ENCODE assay signal across 8 cellular contexts in genomic region chr12:50311858-50312609, GRCh38. TPM values are rescaled to one million over a fixed set of nuclear protein-coding genes. Genes with fewer than 3 reads are reported as not detected.
A peak's percentile ranks its signal among the peaks of the same experiment; 100 is the strongest.
DNase-seq lines count a peak whose midpoint lies in the region; ATAC-seq, FAIRE-seq and TF ChIP-seq lines count a peak whose summit lies in the region.
"Not testable (repeated sequence)": the region's sequence is repeated elsewhere in the genome, so short reads cannot be mapped to it uniquely, and the experiment has no call there.

No MANE protein-coding gene starts in this region.

- not testable (repeated sequence) for H3K36me3 ChIP-seq in fibroblast of lung (ENCODE audit: control insufficient read depth, insufficient read depth, low read length); pancreas; aorta (ENCODE audit: control insufficient read depth in 1 of 2, insufficient read depth in 2 of 2, low read length in 1 of 2)

- not testable (repeated sequence) for ATAC-seq in T-helper 17 cell; aorta (ENCODE audit: low FRiP score)
- ATAC-seq in pancreas, result peak; percentile 59 to 87 (median 82)

- H3K79me2 ChIP-seq in fibroblast of lung (ENCODE audit: control insufficient read depth, insufficient read depth, low read length), result not testable (repeated sequence)

- DNase-seq in EL (peak; percentile 70), LHCN-M2 (ENCODE audit: low read depth) (peak; percentile 80), MCF 10A (ENCODE audit: unreplicated experiment) (peak; percentile 48), fibroblast of lung (ENCODE audit: low read depth in 2 of 2) (peak; percentile 66 to 75), kidney tubule cell (ENCODE audit: low spot score) (peak; percentile 20), pancreas (peak in 3 of 6 donors; percentile 33 to 46 (median 36)), aorta (peak; percentile 58 to 76)
- DNase-seq in T-helper 17 cell, result not testable (repeated sequence)

- CTCF ChIA-PET in MCF 10A (lab: Yijun Ruan, JAX), result interaction anchor here (1.0 to 3.1 kb wide), 6 partner anchors 9 to 179 kb away, joined by 3 to 14 read pairs (median 6); no protein-coding TSS in a partner anchor

- not testable (repeated sequence) for TF ChIP-seq CTCF in MCF 10A (IDR thresholded peaks at IDR 0.05; ENCODE audit: unreplicated experiment); fibroblast of lung (conservative IDR thresholded peaks at IDR 0.05 in 1 of 2, IDR thresholded peaks at IDR 0.05 in 1 of 2; ENCODE audit: low read depth in 1 of 2, low read length in 2 of 2); pancreas (IDR thresholded peaks at IDR 0.05)

- H3K27me3 ChIP-seq in fibroblast of lung (ENCODE audit: control insufficient read depth, insufficient read depth, low read length); pancreas; aorta (ENCODE audit: control insufficient read depth in 1 of 2, insufficient read depth in 2 of 2, low read length in 1 of 2): not testable (repeated sequence)

- H3K4me1 Mint-ChIP-seq in T-helper 17 cell; MCF 10A (ENCODE audit: insufficient read depth, unreplicated experiment): not testable (repeated sequence)

- H3K27me3 Mint-ChIP-seq in T-helper 17 cell; MCF 10A (ENCODE audit: insufficient read depth, unreplicated experiment): not testable (repeated sequence)

- H3K27ac ChIP-seq in fibroblast of lung (ENCODE audit: insufficient read depth, low read length), result peak overlapping the region; percentile 42
- not testable (repeated sequence) for H3K27ac ChIP-seq in pancreas; aorta (ENCODE audit: low read depth in 1 of 2, low read length in 2 of 2)

- POLR2A ChIA-PET in MCF 10A (lab: Yijun Ruan, JAX), result interaction anchor here (0.7 to 4.4 kb wide), 4 partner anchors 46 to 136 kb away, joined by 3 to 24 read pairs (median 6); no protein-coding TSS in a partner anchor

- not testable (repeated sequence) for FAIRE-seq in pancreas (lab: Jason Lieb, UNC)

- H2AFZ ChIP-seq in fibroblast of lung (ENCODE audit: low read length), result not testable (repeated sequence)

- not testable (repeated sequence) for H3K4me2 ChIP-seq in fibroblast of lung (ENCODE audit: extremely low read depth, insufficient read depth, low read length)

- peak overlapping the region; percentile 47 for H3K27ac Mint-ChIP-seq in T-helper 17 cell
- not testable (repeated sequence) for H3K27ac Mint-ChIP-seq in MCF 10A (ENCODE audit: low read depth, unreplicated experiment)

- H4K20me1 ChIP-seq in fibroblast of lung (ENCODE audit: control insufficient read depth, extremely low read depth, insufficient read depth, low read length), result not testable (repeated sequence)

- intact Hi-C loops in MCF 10A (cut with micrococcal nuclease), result loop anchor here (5.0 kb wide), 1 partner anchor 235 kb away; no protein-coding TSS in a partner anchor
- intact Hi-C loops in pancreas (cut with DNase I), result loop anchor here in 1 of 3 donors (10.0 kb wide), 2 partner anchors 127 to 237 kb away; no protein-coding TSS in a partner anchor
- intact Hi-C loops in aorta (cut with DNase I), result loop anchor here (5.0 to 10.0 kb wide), 4 partner anchors 90 to 240 kb away; partner anchors contain the start of gene SMARCD1 (in 1 of the 2)

- not testable (repeated sequence) for H3K4me3 ChIP-seq in fibroblast of lung (replicated peaks in 1 of 4; ENCODE audit: control extremely low read depth in 1 of 4, insufficient read depth in 1 of 4, low read depth in 3 of 4, low read length in 4 of 4); pancreas; aorta (ENCODE audit: low read length in 2 of 2)

- H3K9me3 Mint-ChIP-seq in MCF 10A (ENCODE audit: unreplicated experiment), result not testable (repeated sequence)

- H3K9me3 ChIP-seq in T-helper 17 cell (ENCODE audit: control insufficient read depth, low read length, poor library complexity, severe bottlenecking); fibroblast of lung (ENCODE audit: control insufficient read depth, insufficient read depth, low read depth, low read length); pancreas; aorta (ENCODE audit: control insufficient read depth, low read length): not testable (repeated sequence)

- not testable (repeated sequence) for H3K9ac ChIP-seq in fibroblast of lung (ENCODE audit: insufficient read depth, low read length)

- H3K4me1 ChIP-seq in fibroblast of lung (ENCODE audit: control insufficient read depth, extremely low read depth, insufficient read depth, low read length); pancreas; aorta (ENCODE audit: control insufficient read depth in 1 of 2, insufficient read depth in 2 of 2, low read length in 2 of 2): not testable (repeated sequence)

- BruUV-seq in MCF 10A (replicated peaks; lab: Mats Ljungman, UMichigan), result not testable (repeated sequence)

- not testable (repeated sequence) for H3K36me3 Mint-ChIP-seq in T-helper 17 cell (ENCODE audit: low read depth); MCF 10A (ENCODE audit: insufficient read depth, unreplicated experiment)

- H3K4me3 Mint-ChIP-seq in T-helper 17 cell; MCF 10A (ENCODE audit: unreplicated experiment): not testable (repeated sequence)

- 66 to 67% methylated on average over 11 of the region's 11 CpGs for whole genome bisulfite sequencing in pancreas, 2 donors
- 58 to 59% methylated on average over 11 of the region's 11 CpGs for WGBS in aorta, 2 donors

RNA-seq across cellular contexts. Expression of gene LIMA1, which starts 28.7 kb away (rescaled TPM):
- total RNA-seq in LHCN-M2 (2014; rRNA removed), result 74.7 and 85.9 TPM in 2 replicates
- 52.2 TPM for polyA plus RNA-seq in LHCN-M2 (2012)
- total RNA-seq in T-helper 17 cell, result 10 to 100 TPM; 10.2 to 11.6 TPM
- total RNA-seq in MCF 10A (2022), result 65.5 and 86.0 TPM in 2 replicates
- total RNA-seq in fibroblast of lung, result 70.6 and 171 TPM in 2 replicates
- 177 and 308 TPM in 2 replicates for polyA plus RNA-seq in fibroblast of lung
- polyA plus RNA-seq in fibroblast of lung (2012), result 115 and 184 TPM in 2 replicates
- polyA minus RNA-seq in fibroblast of lung (ENCODE audit: low replicate concordance), result 55.3 and 77.9 TPM in 2 replicates
- 10 to 100 TPM; 17.6 to 50.3 (median 27.2) TPM for total RNA-seq in pancreas
- polyA plus RNA-seq in pancreas, result 10 to 100 TPM; 19.8 to 24.1 TPM
- 100 to 1,000 TPM; 131 to 177 TPM for total RNA-seq in aorta
- 100 to 1,000 TPM in 1 of 2 donors, 10 to 100 TPM in 1; 35.9 to 148 TPM for polyA plus RNA-seq in aorta
